ENCODE assay signal across 17 cellular contexts in the genomic region with DNA sequence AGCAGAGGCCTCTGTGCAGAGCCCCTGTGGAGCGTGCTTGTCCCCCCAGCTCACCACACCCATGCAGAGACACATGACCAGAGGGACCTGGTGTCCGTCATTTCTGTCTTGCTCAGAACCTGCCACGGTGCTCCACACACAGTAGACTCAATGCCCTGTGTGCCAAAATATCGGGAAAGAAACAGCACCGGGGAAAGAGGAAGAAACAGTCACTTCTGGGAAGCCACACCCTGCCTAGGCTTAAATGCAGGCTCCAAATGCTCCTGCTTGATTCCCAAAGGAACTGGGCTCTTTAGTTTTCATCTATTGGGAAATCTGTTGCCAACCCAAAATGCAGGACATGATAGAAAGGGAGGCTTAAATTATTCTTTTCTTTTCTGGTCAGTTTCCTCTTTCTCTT.
DNase-seq lines count a peak whose midpoint lies in the region; ATAC-seq and TF ChIP-seq lines count a peak whose summit lies in the region.
"Had no signal": no experiment of that assay in that cellular context is flagged by ENCODE, and none has a peak within 500 bp of the region (broad histone marks: within the 10 kb centered on the region; RNA-seq: fewer than 3 reads in every experiment).

No MANE protein-coding gene starts in this region.

- no peaks in the 10 kb centered on the region for H3K27me3 ChIP-seq in Karpas-422 (ENCODE audit: low read length)
- H3K27me3 ChIP-seq in body of pancreas = no peaks in the 10 kb centered on the region
- H3K27me3 ChIP-seq: stomach had no signal

- H3K36me3 ChIP-seq in Karpas-422 (ENCODE audit: insufficient read depth, low read length) (no peaks in the 10 kb centered on the region), body of pancreas (replicated peaks in 1 of 2; ENCODE audit: insufficient read depth in 1 of 2, low read depth in 2 of 2) (no peaks in the 10 kb centered on the region)
- H3K36me3 ChIP-seq: stomach had no signal

- H3K4me2 ChIP-seq in Karpas-422 (ENCODE audit: low read depth, low read length, poor library complexity, severe bottlenecking) = no peak overlapping the region

- H3K9me3 Mint-ChIP-seq in dendritic cell treated with granulocyte-macrophage colony-stimulating factor and Interleukin-4, amounts not matched to agents 40 ng/mL and 50 ng/mL, for 4 days = no peaks in the 10 kb centered on the region
- H3K9me3 Mint-ChIP-seq in nephron progenitor cell = peaks cover 5% of the 10 kb centered on the region
- H3K9me3 Mint-ChIP-seq: activated naive CD4-positive, alpha-beta T cell treated with anti-CD3 and anti-CD28 coated beads for 36 hours had no signal

- H3K4me1 ChIP-seq in Karpas-422 (ENCODE audit: low read length) = no peaks in the 10 kb centered on the region
- H3K4me1 ChIP-seq in body of pancreas = peaks cover 8% of the 10 kb centered on the region

- ATAC-seq in body of pancreas = no peak
- ATAC-seq: activated CD4-positive, CD25-positive, alpha-beta regulatory T cell treated with anti-CD3 and anti-CD28 coated beads, Interleukin-2, amount 50 U/mL, for 24 hours; naive thymus-derived CD8-positive, alpha-beta T cell had no signal

- H3K4me3 Mint-ChIP-seq in dendritic cell treated with granulocyte-macrophage colony-stimulating factor and Interleukin-4, amounts not matched to agents 40 ng/mL and 50 ng/mL, for 4 days = no peak overlapping the region
- H3K4me3 Mint-ChIP-seq in nephron progenitor cell = peak overlapping the region; percentile 41
- H3K4me3 Mint-ChIP-seq: activated naive CD4-positive, alpha-beta T cell treated with anti-CD3 and anti-CD28 coated beads for 36 hours; CD4-positive, CD25-positive, alpha-beta regulatory T cell had no signal

- no peak overlapping the region for H2AFZ ChIP-seq in Karpas-422 (ENCODE audit: low read length)

- no peak for TF ChIP-seq CTCF in AG10803 (conservative IDR thresholded peaks at IDR 0.05; ENCODE audit: low read length)
- no peak for TF ChIP-seq CTCF in nephron progenitor cell (IDR thresholded peaks at IDR 0.05)
- TF ChIP-seq CTCF in body of pancreas (IDR thresholded peaks at IDR 0.05) = no peak

- no peaks in the 10 kb centered on the region for H4K20me1 ChIP-seq in Karpas-422 (ENCODE audit: insufficient read depth, low read depth, low read length)

- H3K27ac Mint-ChIP-seq in dendritic cell treated with granulocyte-macrophage colony-stimulating factor and Interleukin-4, amounts not matched to agents 40 ng/mL and 50 ng/mL, for 4 days = peak overlapping the region; percentile 66
- H3K27ac Mint-ChIP-seq in nephron progenitor cell = no peak overlapping the region
- H3K27ac Mint-ChIP-seq: activated naive CD4-positive, alpha-beta T cell treated with anti-CD3 and anti-CD28 coated beads for 36 hours had no signal

- no peak overlapping the region for H3K9ac ChIP-seq in Karpas-422 (ENCODE audit: low read length)

- no peaks in the 10 kb centered on the region for H3K9me2 ChIP-seq in Karpas-422 (replicated peaks; ENCODE audit: insufficient read depth, low read length)

- no peaks in the 10 kb centered on the region for H3K79me2 ChIP-seq in Karpas-422 (ENCODE audit: low read length)

- peaks cover 14% of the 10 kb centered on the region for H3K27me3 Mint-ChIP-seq in dendritic cell treated with granulocyte-macrophage colony-stimulating factor and Interleukin-4, amounts not matched to agents 40 ng/mL and 50 ng/mL, for 4 days
- H3K27me3 Mint-ChIP-seq in nephron progenitor cell (ENCODE audit: low read depth, poor library complexity) = peaks cover 3% of the 10 kb centered on the region

- 42 to 64% methylated on average over 5 of the region's 5 CpGs for WGBS in body of pancreas, 2 donors

- DNase-seq in AG10803 (ENCODE audit: low read depth) (peak; percentile 8), GM03348 (ENCODE audit: low spot score) (peak; percentile 49), nephron progenitor cell (no peak), Karpas-422 (no peak), DMS53 treated with DMSO at 0.1 percent for 48 hours (lab: John Stamatoyannopoulos, UW; ENCODE audit: unreplicated experiment) (no peak), body of pancreas (no peak)
- DNase-seq: activated naive CD4-positive, alpha-beta T cell treated with anti-CD3 and anti-CD28 coated beads for 36 hours; CD4-positive, CD25-positive, alpha-beta regulatory T cell; KG1; NCI-H146; NCI-H526 treated with DMSO at 0.1 percent for 48 hours; RPMI8226; stimulated activated CD4-positive, alpha-beta T cell treated with anti-CD3 and anti-CD28 coated beads, Interleukin-15, amount 100 ng/mL, for 24 hours had no signal

- peaks cover 19% of the 10 kb centered on the region for H3K4me1 Mint-ChIP-seq in dendritic cell treated with granulocyte-macrophage colony-stimulating factor and Interleukin-4, amounts not matched to agents 40 ng/mL and 50 ng/mL, for 4 days (ENCODE audit: low read depth)
- H3K4me1 Mint-ChIP-seq in nephron progenitor cell = peaks cover 54% of the 10 kb centered on the region

- H3K36me3 Mint-ChIP-seq in dendritic cell treated with granulocyte-macrophage colony-stimulating factor and Interleukin-4, amounts not matched to agents 40 ng/mL and 50 ng/mL, for 4 days (ENCODE audit: low read depth) = no peaks in the 10 kb centered on the region
- H3K36me3 Mint-ChIP-seq in nephron progenitor cell (ENCODE audit: low read depth) = no peaks in the 10 kb centered on the region
- H3K36me3 Mint-ChIP-seq: CD4-positive, CD25-positive, alpha-beta regulatory T cell; naive thymus-derived CD8-positive, alpha-beta T cell had no signal

- TF ChIP-seq POLR2A in body of pancreas (IDR thresholded peaks at IDR 0.05) = no peak

- H3K9me3 ChIP-seq in Karpas-422 (ENCODE audit: low read length) (no peaks in the 10 kb centered on the region), body of pancreas (no peaks in the 10 kb centered on the region)
- H3K9me3 ChIP-seq: stomach had no signal

- H3K4me3 ChIP-seq in AG10803 (ENCODE audit: low read length) = no peak overlapping the region
- no peak overlapping the region for H3K4me3 ChIP-seq in Karpas-422 (ENCODE audit: low read length)
- H3K4me3 ChIP-seq in body of pancreas = no peak overlapping the region

- H3K27ac ChIP-seq in Karpas-422 (ENCODE audit: low read length) (no peak overlapping the region), body of pancreas (no peak overlapping the region)

- intact Hi-C loops in dendritic cell treated with granulocyte-macrophage colony-stimulating factor and Interleukin-4, amounts not matched to agents 40 ng/mL and 50 ng/mL, for 4 days (cut with micrococcal nuclease) = no loop called here
- intact Hi-C loops in body of pancreas (cut with DNase I) = no loop called here

Comparison
In these comparisons a context has a peak if more than half of its experiments do, and no peak if none do; other contexts are left out.
1. DNase-seq: peak in AG10803 (single experiment) and GM03348 (single experiment); none in nephron progenitor cell (single experiment), Karpas-422 (single experiment), DMS53 treated with DMSO at 0.1 percent for 48 hours (single experiment) and body of pancreas (0 of 4).